Comparison of ENCODE assay signal across 1 cellular context in the genomic region with DNA sequence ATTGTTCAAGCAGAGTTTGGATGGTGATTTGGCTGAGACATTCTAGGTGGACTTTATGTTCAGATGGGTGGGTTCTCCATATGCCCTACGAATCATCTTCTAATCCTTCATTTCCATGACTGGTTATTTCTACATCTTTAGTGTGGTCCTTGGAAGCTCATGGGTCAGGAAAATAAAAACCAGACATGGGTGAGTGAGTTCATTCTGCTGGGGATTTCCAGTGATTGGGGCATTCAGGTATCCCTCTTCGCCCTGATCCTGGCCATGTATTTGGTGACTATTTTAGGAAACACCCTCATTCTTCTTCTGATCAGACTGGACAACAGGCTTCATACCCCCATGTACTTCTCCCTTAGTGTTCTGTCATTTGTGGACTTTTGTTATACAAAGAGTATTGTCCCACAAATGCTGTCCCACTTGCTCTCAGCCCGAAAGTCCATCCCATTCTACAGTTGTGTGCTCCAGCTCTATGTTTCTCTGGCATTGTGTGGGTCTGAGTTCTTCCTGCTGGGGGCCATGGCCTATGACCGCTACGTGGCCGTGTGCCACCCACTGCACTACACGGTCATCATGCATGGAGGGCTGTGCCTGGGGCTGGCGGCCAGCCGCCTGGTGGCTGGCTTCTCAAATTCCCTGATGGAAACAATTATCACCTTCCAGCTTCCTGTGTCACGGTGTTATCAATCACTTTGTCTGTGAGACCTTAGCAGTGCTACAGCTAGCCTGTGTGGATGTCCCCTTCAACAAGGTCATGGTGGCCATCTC.
A peak's percentile ranks its signal among the peaks of the same experiment; 100 is the strongest.
TF ChIP-seq lines count a peak whose summit lies in the region.

No MANE protein-coding gene starts in this region.

TF ChIP-seq in K562, 482 proteins besides CTCF, POLR2A, EP300 and RAD21:
- no peak for TF ChIP-seq TBL1XR1 (IDR thresholded peaks at IDR 0.05; ENCODE audit: low read length in 2 of 2)
- TF ChIP-seq ZBTB33 (CRISPR knock-in tag; IDR thresholded peaks at IDR 0.05) = 0 out of 2 replicates have a peak, but pooled peaks have one; percentile 33
- TF ChIP-seq MEIS2 (IDR thresholded peaks at IDR 0.05; ENCODE audit: partially characterized antibody) = peak; percentile 22
